18 cellular contexts compared by ENCODE assay signal in the genomic region with DNA sequence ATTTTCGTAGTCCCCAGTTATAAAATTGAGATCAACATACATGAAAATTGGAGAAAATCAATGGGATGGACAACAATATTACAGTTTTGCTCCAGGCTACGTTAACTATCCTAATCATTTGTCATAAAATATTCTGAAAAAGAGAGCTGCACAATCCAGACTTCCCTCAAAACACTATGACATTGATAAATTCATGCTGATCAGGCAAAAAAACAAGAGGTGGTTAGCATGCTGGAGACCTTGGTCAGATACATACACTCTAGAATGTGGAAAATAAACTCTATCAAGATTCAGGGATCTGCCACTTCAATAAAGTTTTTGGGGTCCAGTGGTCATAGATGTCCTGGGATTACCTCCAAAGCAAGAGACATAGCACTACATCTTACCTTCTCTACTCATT. TPM values are rescaled to one million over a fixed set of nuclear protein-coding genes. Genes with fewer than 3 reads are reported as not detected.
DNase-seq lines count a peak whose midpoint lies in the region; ATAC-seq and TF ChIP-seq lines count a peak whose summit lies in the region.
"Had no signal": no experiment of that assay in that cellular context is flagged by ENCODE, and none has a peak within 500 bp of the region (broad histone marks: within the 10 kb centered on the region; RNA-seq: fewer than 3 reads in every experiment).

No MANE protein-coding gene starts in this region.

- H3K9me3 ChIP-seq in IMR-90 (ENCODE audit: control insufficient read depth, insufficient read depth, low read length) (no peaks in the 10 kb centered on the region), SJSA1 (replicated peaks) (no peaks in the 10 kb centered on the region)
- H3K9me3 ChIP-seq: BLaER1, Caco-2 had no signal

- H3K79me2 ChIP-seq in ACC112 (ENCODE audit: control insufficient read depth, insufficient read depth, low read length, unreplicated experiment) = no peaks in the 10 kb centered on the region

- dilution Hi-C loops in IMR-90 (cut with HindIII; ENCODE audit: low sequenced_read_pairs, unreplicated experiment) = no loop called here

- no peak for TF ChIP-seq RAD21 in IMR-90 (IDR thresholded peaks at IDR 0.05; ENCODE audit: low read length)

- H4K20me1 ChIP-seq in IMR-90 (ENCODE audit: insufficient read depth, low read length) = no peaks in the 10 kb centered on the region
- H4K20me1 ChIP-seq: BLaER1 had no signal

- H3K27me3 ChIP-seq in ACC112 (ENCODE audit: insufficient read depth, low read length) = no peaks in the 10 kb centered on the region
- no peaks in the 10 kb centered on the region for H3K27me3 ChIP-seq in IMR-90 (ENCODE audit: control insufficient read depth, insufficient read depth, low read length)
- no peaks in the 10 kb centered on the region for H3K27me3 ChIP-seq in SJSA1 (replicated peaks)
- no peaks in the 10 kb centered on the region for H3K27me3 ChIP-seq in foreskin keratinocyte
- H3K27me3 ChIP-seq: BLaER1 had no signal

- H4K91ac ChIP-seq in IMR-90 (ENCODE audit: insufficient read depth, low read depth, low read length) = no peak overlapping the region

- no peaks in the 10 kb centered on the region for H3K36me3 ChIP-seq in ACC112 (ENCODE audit: insufficient read depth, low read length)
- no peaks in the 10 kb centered on the region for H3K36me3 ChIP-seq in IMR-90 (ENCODE audit: control insufficient read depth, insufficient read depth, low read length)
- H3K36me3 ChIP-seq in SJSA1 = no peaks in the 10 kb centered on the region
- H3K36me3 ChIP-seq: BLaER1 had no signal

- peak overlapping the region; percentile 5; the same call in 1 of the 2 replicates for H3K56ac ChIP-seq in IMR-90 (ENCODE audit: extremely low read depth, insufficient read depth, low read length)

- intact Hi-C loops in IMR-90 (cut with micrococcal nuclease) = no loop called here

- H2BK5ac ChIP-seq in IMR-90 (ENCODE audit: low read depth, low read length, poor library complexity, severe bottlenecking) = peak overlapping the region; percentile 10

- TF ChIP-seq CTCF in IMR-90 (conservative IDR thresholded peaks at IDR 0.05; ENCODE audit: low read depth, low read length) = no peak
- TF ChIP-seq CTCF in foreskin keratinocyte (conservative IDR thresholded peaks at IDR 0.05) = no peak

- H3K4me3 ChIP-seq in ACC112 (ENCODE audit: low read depth, low read length) (no peak overlapping the region), IMR-90 (ENCODE audit: insufficient read depth, low read depth, low read length) (no peak overlapping the region), SJSA1 (no peak overlapping the region)
- H3K4me3 ChIP-seq: BLaER1, GM23338 had no signal

- H3K9me1 ChIP-seq in IMR-90 (ENCODE audit: insufficient read depth, low read length) = peaks cover 8% of the 10 kb centered on the region; the same call in 1 of the 2 replicates

- peak overlapping the region; percentile 19; the same call in 1 of the 2 replicates for H3K23ac ChIP-seq in IMR-90 (ENCODE audit: low read depth, low read length)

- H3K79me1 ChIP-seq in IMR-90 (ENCODE audit: low read depth in 1 of 2, low read length in 2 of 2) = 0 out of 4 replicates have a peak, but pooled peaks cover 0 to 3% of the 10 kb centered on the region in 2 experiments

- H3K4me2 ChIP-seq in IMR-90 (ENCODE audit: low read depth, low read length) = no peak overlapping the region
- H3K4me2 ChIP-seq: BLaER1, GM23338 had no signal

- H4K5ac ChIP-seq in IMR-90 (ENCODE audit: low read depth, low read length) = no peak overlapping the region

- H4K8ac ChIP-seq in IMR-90 (ENCODE audit: low read depth in 2 of 2, low read length in 2 of 2) = peak overlapping the region; percentile 30 to 77; a peak in 2 of 4 replicates

- peak overlapping the region; percentile 94 for H2AK5ac ChIP-seq in IMR-90 (ENCODE audit: low read depth, low read length)

- WGBS in IMR-90 (ENCODE audit: extremely low coverage in 2 of 2, insufficient read length in 1 of 2), 2 experiments = no CpG with 5 or more reads among the region's 2 CpGs

- H3K4ac ChIP-seq in IMR-90 (ENCODE audit: low read depth, low read length) = no peak overlapping the region; the same call in 1 of the 2 replicates

- peak overlapping the region; percentile 95 for H3K14ac ChIP-seq in IMR-90 (replicated peaks; ENCODE audit: low read depth, low read length)

- DNase-seq in IMR-90 (no peak), SJSA1 (ENCODE audit: low read depth in 1 of 2, low spot score in 2 of 2) (no peak), foreskin keratinocyte (no peak), HCEC 1CT (no peak), NCI-H1436 treated with DMSO at 0.1 percent for 48 hours (lab: John Stamatoyannopoulos, UW) (no peak)
- DNase-seq in activated CD4-positive, alpha-beta T cell treated with anti-CD3 and anti-CD28 coated beads, Interleukin-2, amount 50 U/mL, for 4 hours = no peak
- DNase-seq: AML-193; Caco-2; CD8-positive, alpha-beta memory T cell; DMS53; GF-D8; H7; KG1 had no signal

- peak overlapping the region; percentile 60 for H2BK120ac ChIP-seq in IMR-90 (ENCODE audit: low read depth, low read length)

- H3K9ac ChIP-seq in IMR-90 (ENCODE audit: low read depth, low read length) = no peak overlapping the region
- H3K9ac ChIP-seq: BLaER1 had no signal

- BruUV-seq in IMR-90 (replicated peaks; lab: Mats Ljungman, UMichigan) = no TSS peak

- no peak overlapping the region for H2AFZ ChIP-seq in ACC112 (ENCODE audit: low read length, unreplicated experiment)
- H2AFZ ChIP-seq in IMR-90 (replicated peaks; ENCODE audit: low read length, poor library complexity) = no peak overlapping the region
- H2AFZ ChIP-seq: GM23338 had no signal

- H3K18ac ChIP-seq in IMR-90 (ENCODE audit: low read depth, low read length) = peak overlapping the region; percentile 42; the same call in 1 of the 2 replicates

- H2BK15ac ChIP-seq in IMR-90 (ENCODE audit: low read depth, low read length) = 0 out of 3 replicates have a peak overlapping the region, but pooled peaks have one; percentile 67

- H3K27ac ChIP-seq in ACC112 (ENCODE audit: low read depth, low read length) (peak overlapping the region; percentile 76), IMR-90 (ENCODE audit: insufficient read depth, low read length) (no peak overlapping the region), SJSA1 (peak overlapping the region; percentile 56), foreskin keratinocyte (peak overlapping the region; percentile 76)
- H3K27ac ChIP-seq: BLaER1, HL-60 had no signal

- ATAC-seq in IMR-90 (ENCODE audit: low read depth) (no peak), foreskin keratinocyte (no peak), HG03460 (IDR thresholded peaks at IDR 0.05; ENCODE audit: unreplicated experiment) (no peak)
- ATAC-seq: GM23338 had no signal

- in situ Hi-C loops in IMR-90 (cut with MboI; ENCODE audit: low sequenced_read_pairs) = no loop called here

- no peak overlapping the region for H2AK9ac ChIP-seq in IMR-90 (replicated peaks; ENCODE audit: low read depth, low read length, poor library complexity)

- TF ChIP-seq POLR2A in IMR-90 (IDR thresholded peaks at IDR 0.05; ENCODE audit: low read depth, low read length) = no peak

- CTCF ChIA-PET in IMR-90 (lab: Yijun Ruan, JAX) = no interaction called here

- H2BK20ac ChIP-seq in IMR-90 (ENCODE audit: low read depth, low read length) = peak overlapping the region; percentile 91; the same call in 1 of the 2 replicates

- H3K4me1 ChIP-seq in ACC112 (ENCODE audit: control insufficient read depth, insufficient read depth, low read length, unreplicated experiment) (peaks cover 71% of the 10 kb centered on the region), IMR-90 (ENCODE audit: control insufficient read depth, insufficient read depth, low read length) (peaks cover 22% of the 10 kb centered on the region), SJSA1 (replicated peaks) (peaks cover 39% of the 10 kb centered on the region), foreskin keratinocyte (peaks cover 36% of the 10 kb centered on the region)
- H3K4me1 ChIP-seq: BLaER1, Caco-2 had no signal

- POLR2A ChIA-PET in IMR-90 (lab: Charles Lee; ENCODE audit: unreplicated experiment) = interaction anchor here (0.5 kb wide), 1 partner anchor 62 kb away, joined by 3 read pairs; no protein-coding TSS in a partner anchor

TF ChIP-seq in IMR-90, 13 proteins besides CTCF, POLR2A, EP300 and RAD21:
- peak; percentile 84 for TF ChIP-seq MAFK (IDR thresholded peaks at IDR 0.05; ENCODE audit: low read depth, low read length)
- no peak for TF ChIP-seq MAZ (IDR thresholded peaks at IDR 0.05; ENCODE audit: borderline replicate concordance, low read depth, low read length)

RNA-seq across cellular contexts. Expression of a gene that starts 32.5 kb away (rescaled TPM):
- total RNA-seq in IMR-90 (2012; rRNA removed) = 30.3 and 45.3 TPM in 2 replicates
- 15.9 and 19.1 TPM in 2 replicates for polyA plus RNA-seq in IMR-90 (2012; rRNA removed)
- 3.7 and 4.2 TPM in 2 replicates for polyA plus RNA-seq in IMR-90 (2012; cell fraction: cytosol; rRNA removed)
- 8.5 and 39.9 TPM in 2 replicates for polyA plus RNA-seq in IMR-90 (2012; cell fraction: nucleus; rRNA removed; ENCODE audit: low replicate concordance)
- 20.5 and 20.6 TPM in 2 replicates for total RNA-seq in SJSA1 (2014; rRNA removed; shearing (Covaris generic))
- total RNA-seq in foreskin keratinocyte = 172 and 231 TPM in 2 replicates
- 40.7 and 41.9 TPM in 2 replicates for polyA plus RNA-seq in foreskin keratinocyte
- total RNA-seq: CD8-positive, alpha-beta memory T cell had no signal
- polyA plus RNA-seq: CD8-positive, alpha-beta memory T cell had no signal
